10 cellular contexts compared by ENCODE assay signal in the genomic region with DNA sequence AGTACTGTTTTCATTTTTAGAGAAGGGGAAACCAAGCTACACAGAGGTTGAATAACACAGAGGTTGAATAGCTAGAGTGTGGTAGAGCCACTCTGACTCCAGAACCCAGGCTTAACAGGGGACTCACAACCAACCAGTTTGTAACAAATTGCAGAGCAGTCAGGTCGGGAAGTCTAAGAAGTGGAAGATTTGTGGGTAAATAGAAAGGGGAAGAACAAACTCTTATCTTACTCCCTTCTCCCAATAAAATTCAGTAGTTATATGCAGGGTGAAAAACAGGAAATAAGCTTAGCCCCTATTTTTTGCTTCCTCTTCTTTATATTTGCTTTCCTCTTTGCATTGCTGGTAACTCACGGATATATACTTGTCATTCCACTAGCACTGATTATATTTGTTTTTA. TPM values are rescaled to one million over a fixed set of nuclear protein-coding genes. Genes with fewer than 3 reads are reported as not detected.
DNase-seq lines count a peak whose midpoint lies in the region; ATAC-seq and TF ChIP-seq lines count a peak whose summit lies in the region.
"Had no signal": no experiment of that assay in that cellular context is flagged by ENCODE, and none has a peak within 500 bp of the region (broad histone marks: within the 10 kb centered on the region; RNA-seq: fewer than 3 reads in every experiment).

No MANE protein-coding gene starts in this region.

- H3K36me3 Mint-ChIP-seq in CD14-positive monocyte (peaks cover 37 to 57% of the 10 kb centered on the region in 2 donors), H9 (ENCODE audit: insufficient read depth in 1 of 3, low read depth in 3 of 3) (peaks cover 0 to 21% (median 18%) of the 10 kb centered on the region in 3 experiments; a peak in 5 of 7 replicates), T-cell (peaks cover 51% of the 10 kb centered on the region)

- no peak overlapping the region for H2BK120ac ChIP-seq in H9 (ENCODE audit: low read depth, low read length, poor library complexity, severe bottlenecking)

- H4K20me1 ChIP-seq in H9 (ENCODE audit: control insufficient read depth, insufficient read depth, insufficient read length) = no peaks in the 10 kb centered on the region

- H3K27me3 Mint-ChIP-seq in CD14-positive monocyte (ENCODE audit: low read depth in 3 of 3) = no peaks in the 10 kb centered on the region
- H3K27me3 Mint-ChIP-seq in H9 (ENCODE audit: low read depth) = no peaks in the 10 kb centered on the region
- H3K27me3 Mint-ChIP-seq in T-cell = no peaks in the 10 kb centered on the region

- H3K27me3 ChIP-seq in H9 (ENCODE audit: insufficient read depth, low read length) (no peaks in the 10 kb centered on the region), left lung (no peaks in the 10 kb centered on the region), gastrocnemius medialis (no peaks in the 10 kb centered on the region)
- H3K27me3 ChIP-seq: esophagus muscularis mucosa had no signal

- no CpG with 5 or more reads among the region's 2 CpGs for whole genome bisulfite sequencing in H9 (ENCODE audit: extremely low coverage, insufficient read length, low lambda C conversion rate)

- H2BK5ac ChIP-seq in H9 (ENCODE audit: insufficient read length, low read length) = no peak overlapping the region

- H2BK15ac ChIP-seq in H9 (ENCODE audit: low read depth, low read length) = no peak overlapping the region

- no peak overlapping the region for H3K14ac ChIP-seq in H9 (ENCODE audit: insufficient read depth, low read length)

- H3K56ac ChIP-seq in H9 (ENCODE audit: insufficient read length, low read depth, low read length) = no peak overlapping the region

- POLR2A ChIA-PET in T-cell (lab: Charles Lee) = interaction anchor here (0.6 kb wide), 2 partner anchors 19 to 779 kb away, joined by 3 to 5 read pairs; no protein-coding TSS in a partner anchor

- H3T11ph ChIP-seq in H9 (ENCODE audit: low read length) = no peak overlapping the region

- ATAC-seq in T-cell (replicated peaks in 1 of 4) (peak in 3 of 4 experiments; percentile 35 to 56 (median 44)), left lung (peak; percentile 55), gastrocnemius medialis (no peak), HG02642 (IDR thresholded peaks at IDR 0.05; ENCODE audit: poor library complexity, unreplicated experiment) (no peak), HG03342 (IDR thresholded peaks at IDR 0.05; ENCODE audit: unreplicated experiment) (no peak)

- H3K4me1 ChIP-seq in H9 (ENCODE audit: insufficient read depth, low read length) = peaks cover 2% of the 10 kb centered on the region; the same call in 1 of the 2 replicates
- H3K4me1 ChIP-seq in left lung = peaks cover 46 to 97% of the 10 kb centered on the region in 2 donors
- peaks cover 63 to 72% of the 10 kb centered on the region in 2 donors for H3K4me1 ChIP-seq in gastrocnemius medialis

- in situ Hi-C loops in gastrocnemius medialis (cut with MboI; ENCODE audit: low sequenced_read_pairs in 4 of 4) = no loop called here

- H3K4me3 ChIP-seq in left lung = no peak overlapping the region
- H3K4me3 ChIP-seq in gastrocnemius medialis = no peak overlapping the region
- H3K4me3 ChIP-seq: esophagus muscularis mucosa had no signal

- H4K91ac ChIP-seq in H9 (ENCODE audit: insufficient read length, low read depth, low read length) = no peak overlapping the region

- no peaks in the 10 kb centered on the region for H3K23me2 ChIP-seq in H9 (ENCODE audit: insufficient read length, low read depth, low read length, poor library complexity, severe bottlenecking)

- TF ChIP-seq CTCF in CD14-positive monocyte (IDR thresholded peaks at IDR 0.05) (no peak), H9 (conservative IDR thresholded peaks at IDR 0.05) (no peak), left lung (IDR thresholded peaks at IDR 0.05) (no peak), gastrocnemius medialis (IDR thresholded peaks at IDR 0.05 in 4 of 5, conservative IDR thresholded peaks at IDR 0.05 in 1 of 5) (no peak)

- H3K79me2 ChIP-seq in H9 (ENCODE audit: insufficient read depth, low read length) = peaks cover 30% of the 10 kb centered on the region; the same call in 1 of the 2 replicates

- H3K9me3 Mint-ChIP-seq in CD14-positive monocyte = peaks cover 0 to 1% (median 0%) of the 10 kb centered on the region in 7 donors
- no peaks in the 10 kb centered on the region; a peak in 1 of 5 replicates for H3K9me3 Mint-ChIP-seq in H9
- H3K9me3 Mint-ChIP-seq in T-cell = no peaks in the 10 kb centered on the region

- no peak overlapping the region for H3K4ac ChIP-seq in H9 (ENCODE audit: low read depth, low read length)

- H3K36me3 ChIP-seq in left lung (peaks cover 0 to 24% of the 10 kb centered on the region in 2 donors), gastrocnemius medialis (peaks cover 0 to 10% of the 10 kb centered on the region in 2 donors)

- no peak overlapping the region for H3K18ac ChIP-seq in H9 (ENCODE audit: insufficient read length, low read depth, low read length)

- CTCF ChIA-PET in T-cell (lab: Charles Lee) = interaction anchor here in 1 of 2 donors (0.5 kb wide), 1 partner anchor 21 kb away, joined by 5 read pairs; no protein-coding TSS in a partner anchor

- H3K27ac ChIP-seq in H9 (ENCODE audit: insufficient read length, low read depth, low read length) (no peak overlapping the region), left lung (peak overlapping the region in 1 of 2 donors; percentile 71), gastrocnemius medialis (peak overlapping the region in 2 of 4 donors; percentile 48 to 58)

- H3K4me3 Mint-ChIP-seq in CD14-positive monocyte = peak overlapping the region; percentile 51 to 75
- no peak overlapping the region for H3K4me3 Mint-ChIP-seq in H9
- H3K4me3 Mint-ChIP-seq in T-cell = peak overlapping the region; percentile 23 to 64 (median 61)

- no peaks in the 10 kb centered on the region for H3K9me3 ChIP-seq in H9 (ENCODE audit: control insufficient read depth, low read depth, low read length)
- no peaks in the 10 kb centered on the region for H3K9me3 ChIP-seq in left lung
- H3K9me3 ChIP-seq in gastrocnemius medialis = no peaks in the 10 kb centered on the region
- H3K9me3 ChIP-seq: esophagus muscularis mucosa had no signal

- no peak overlapping the region for H2BK12ac ChIP-seq in H9 (ENCODE audit: insufficient read length, low read depth, low read length)

- intact Hi-C loops in CD14-positive monocyte (cut with micrococcal nuclease) = loop anchor here in 1 of 2 donors (5.0 kb wide), 1 partner anchor 53 kb away; no protein-coding TSS in a partner anchor
- intact Hi-C loops in left lung (cut with DNase I) = no loop called here
- intact Hi-C loops in gastrocnemius medialis (cut with DNase I; ENCODE audit: low total_unique reads) = no loop called here

- H4K8ac ChIP-seq in H9 (replicated peaks; ENCODE audit: insufficient read length, low read depth, low read length) = no peak overlapping the region

- no peaks in the 10 kb centered on the region for H3K79me1 ChIP-seq in H9 (ENCODE audit: insufficient read depth, low read depth, low read length, poor library complexity, severe bottlenecking)

- H2BK20ac ChIP-seq in H9 (ENCODE audit: low read depth, low read length, poor library complexity, severe bottlenecking) = no peak overlapping the region

- TF ChIP-seq POLR2A in gastrocnemius medialis (IDR thresholded peaks at IDR 0.05) = no peak

- no peak overlapping the region for H3K4me2 ChIP-seq in H9 (ENCODE audit: insufficient read depth, insufficient read length, low read length)

- H2AFZ ChIP-seq in H9 (ENCODE audit: low read length) = no peak overlapping the region

- no peak overlapping the region for H3K23ac ChIP-seq in H9 (ENCODE audit: insufficient read length, low read depth, low read length)

- H3K9ac ChIP-seq in H9 (ENCODE audit: extremely low read depth, insufficient read length, low read length) = no peak overlapping the region

- peak overlapping the region; percentile 81 to 93 (median 91) for H3K27ac Mint-ChIP-seq in CD14-positive monocyte
- H3K27ac Mint-ChIP-seq in H9 = peak overlapping the region in 2 of 3 experiments; percentile 25 to 75; a peak in 4 of 7 replicates
- H3K27ac Mint-ChIP-seq in T-cell = peak overlapping the region; percentile 44 to 71

- no peak overlapping the region for H4K5ac ChIP-seq in H9 (ENCODE audit: insufficient read length, low read depth, low read length)

- no peak overlapping the region for H2AK5ac ChIP-seq in H9 (ENCODE audit: insufficient read length, low read length)

- no peak for DNase-seq in CD14-positive monocyte (ENCODE audit: low spot score)
- DNase-seq in H9 = no peak
- DNase-seq in T-cell = no peak
- no peak for DNase-seq in left lung
- no peak for DNase-seq in gastrocnemius medialis
- DNase-seq in NCI-H510A (lab: John Stamatoyannopoulos, UW) = no peak
- DNase-seq: HCEC 1CT had no signal

- peaks cover 78% of the 10 kb centered on the region for H3K4me1 Mint-ChIP-seq in CD14-positive monocyte
- peaks cover 27 to 46% of the 10 kb centered on the region in 2 experiments for H3K4me1 Mint-ChIP-seq in H9
- H3K4me1 Mint-ChIP-seq in T-cell = peaks cover 94 to 96% (median 95%) of the 10 kb centered on the region in 3 donors

RNA-seq across cellular contexts. Expression of gene CDC42, which starts 23.2 kb away (rescaled TPM):
- 100 to 1,000 TPM; 606 to 731 TPM for polyA plus RNA-seq in CD14-positive monocyte
- 178 and 197 TPM in 2 replicates for total RNA-seq in H9 (2021)
- total RNA-seq in T-cell = 100 to 1,000 TPM; 181 to 348 (median 192) TPM
- 100 to 1,000 TPM; 277 to 292 TPM for total RNA-seq in left lung
- total RNA-seq in gastrocnemius medialis = 100 to 1,000 TPM in 3 of 4 donors, 10 to 100 TPM in 1; 77.0 to 111 (median 108) TPM

Comparison
In these comparisons a context has a peak if more than half of its experiments do, and no peak if none do; other contexts are left out.
1. H3K4me3 Mint-ChIP-seq: peak in CD14-positive monocyte (2 of 2) and T-cell (3 of 3); none in H9 (0 of 2).
2. ATAC-seq: peak in T-cell (3 of 4) and left lung (single experiment); none in gastrocnemius medialis (0 of 2), HG02642 (single experiment) and HG03342 (single experiment).
3. Peak in every context shown above with its lines, with median percentiles within 50 percentile points of each other: H3K27ac Mint-ChIP-seq.